Comparison of ENCODE assay signal across 9 cellular contexts in genomic region chr3:48430359-48431101, GRCh38. TPM values are rescaled to one million over a fixed set of nuclear protein-coding genes. Genes with fewer than 3 reads are reported as not detected.
DNase-seq lines count a peak whose midpoint lies in the region; ATAC-seq and TF ChIP-seq lines count a peak whose summit lies in the region.
"Had no signal": no experiment of that assay in that cellular context is flagged by ENCODE, and none has a peak within 500 bp of the region (broad histone marks: within the 10 kb centered on the region; RNA-seq: fewer than 3 reads in every experiment).

No MANE protein-coding gene starts in this region.

- H3K4me3 ChIP-seq in urinary bladder (ENCODE audit: low read depth, low read length): peak overlapping the region; percentile 78

- peak; percentile 17 for DNase-seq in activated naive CD4-positive, alpha-beta T cell treated with anti-CD3 and anti-CD28 coated beads, Interleukin-2, amount 10 ng/mL, durations not matched to agents 7 days and 5 days
- DNase-seq in activated naive CD4-positive, alpha-beta T cell treated with anti-CD3 and anti-CD28 coated beads, Interleukin-2, amount 50 U/mL, for 16 hours: no peak
- no peak for DNase-seq in central memory CD8-positive, alpha-beta T cell (ENCODE audit: low spot score in 2 of 2)
- DNase-seq in mesothelial cell of epicardium (ENCODE audit: low spot score in 2 of 2, unreplicated experiment in 2 of 2) (no peak), inferior parietal cortex (ENCODE audit: extremely low spot score) (no peak)

- WGBS in urinary bladder: 31% methylated on average over 6 of the region's 6 CpGs

- H3K4me1 ChIP-seq in urinary bladder (ENCODE audit: insufficient read depth): no peaks in the 10 kb centered on the region

- TF ChIP-seq CTCF in mesothelial cell of epicardium (IDR thresholded peaks at IDR 0.05; ENCODE audit: unreplicated experiment): no peak

- no peak overlapping the region for H3K27ac Mint-ChIP-seq in activated naive CD4-positive, alpha-beta T cell treated with anti-CD3 and anti-CD28 coated beads, Interleukin-2, amount 10 ng/mL, durations not matched to agents 7 days and 5 days
- H3K27ac Mint-ChIP-seq in central memory CD8-positive, alpha-beta T cell (ENCODE audit: low read depth): peak overlapping the region; percentile 32
- peak overlapping the region; percentile 97 for H3K27ac Mint-ChIP-seq in mesothelial cell of epicardium

- no peak for ATAC-seq in central memory CD8-positive, alpha-beta T cell (replicated peaks; ENCODE audit: extremely low read depth, poor library complexity, severe bottlenecking)
- ATAC-seq in HG02678 (IDR thresholded peaks at IDR 0.05; ENCODE audit: unreplicated experiment) (no peak), GM19328 (IDR thresholded peaks at IDR 0.05; ENCODE audit: unreplicated experiment) (no peak)

- CTCF ChIA-PET in activated naive CD4-positive, alpha-beta T cell treated with anti-CD3 and anti-CD28 coated beads, Interleukin-2, amount 10 ng/mL, durations not matched to agents 7 days and 5 days (lab: Charles Lee): interaction anchor here (0.9 to 7.7 kb wide), 3 partner anchors 9 to 29 kb away, joined by 4 to 170 read pairs (median 5); partner anchors contain the start of gene CCDC51

- no peaks in the 10 kb centered on the region for H3K9me3 Mint-ChIP-seq in activated naive CD4-positive, alpha-beta T cell treated with anti-CD3 and anti-CD28 coated beads, Interleukin-2, amount 10 ng/mL, durations not matched to agents 7 days and 5 days
- H3K9me3 Mint-ChIP-seq in central memory CD8-positive, alpha-beta T cell: no peaks in the 10 kb centered on the region
- H3K9me3 Mint-ChIP-seq in mesothelial cell of epicardium: no peaks in the 10 kb centered on the region

- peaks cover 12% of the 10 kb centered on the region for H3K36me3 Mint-ChIP-seq in activated naive CD4-positive, alpha-beta T cell treated with anti-CD3 and anti-CD28 coated beads, Interleukin-2, amount 10 ng/mL, durations not matched to agents 7 days and 5 days
- peaks cover 2% of the 10 kb centered on the region for H3K36me3 Mint-ChIP-seq in central memory CD8-positive, alpha-beta T cell (ENCODE audit: insufficient read depth)
- peaks cover 2% of the 10 kb centered on the region for H3K36me3 Mint-ChIP-seq in mesothelial cell of epicardium

- peaks cover 24% of the 10 kb centered on the region for H3K4me1 Mint-ChIP-seq in activated naive CD4-positive, alpha-beta T cell treated with anti-CD3 and anti-CD28 coated beads, Interleukin-2, amount 10 ng/mL, durations not matched to agents 7 days and 5 days
- peaks cover 18% of the 10 kb centered on the region for H3K4me1 Mint-ChIP-seq in central memory CD8-positive, alpha-beta T cell
- H3K4me1 Mint-ChIP-seq in mesothelial cell of epicardium: peaks cover 67% of the 10 kb centered on the region

- H3K27ac ChIP-seq in urinary bladder (ENCODE audit: low read depth): peak overlapping the region; percentile 88

- H3K36me3 ChIP-seq in urinary bladder (ENCODE audit: insufficient read depth): no peaks in the 10 kb centered on the region

- peak overlapping the region; percentile 74 for H3K4me3 Mint-ChIP-seq in activated naive CD4-positive, alpha-beta T cell treated with anti-CD3 and anti-CD28 coated beads, Interleukin-2, amount 10 ng/mL, durations not matched to agents 7 days and 5 days
- peak overlapping the region; percentile 84 for H3K4me3 Mint-ChIP-seq in central memory CD8-positive, alpha-beta T cell
- H3K4me3 Mint-ChIP-seq in mesothelial cell of epicardium: peak overlapping the region; percentile 87

- peaks cover 36% of the 10 kb centered on the region for H3K27me3 Mint-ChIP-seq in activated naive CD4-positive, alpha-beta T cell treated with anti-CD3 and anti-CD28 coated beads, Interleukin-2, amount 10 ng/mL, durations not matched to agents 7 days and 5 days
- H3K27me3 Mint-ChIP-seq in central memory CD8-positive, alpha-beta T cell: no peaks in the 10 kb centered on the region
- no peaks in the 10 kb centered on the region for H3K27me3 Mint-ChIP-seq in mesothelial cell of epicardium (ENCODE audit: low read depth)

RNA-seq across cellular contexts. Expression of gene PLXNB1, which starts 0.6 kb away (rescaled TPM):
- total RNA-seq in mesothelial cell of epicardium (203 to 214 TPM (median 211 TPM) in 3 replicates), urinary bladder (22.7 TPM)
- 65.7 TPM for polyA plus RNA-seq in urinary bladder

RNA-seq across cellular contexts. Expression of gene CCDC51, which starts 9.4 kb away (rescaled TPM):
- 10.7 to 12.3 TPM (median 11.5 TPM) in 3 replicates for total RNA-seq in mesothelial cell of epicardium
- 6.0 TPM for total RNA-seq in urinary bladder
- polyA plus RNA-seq in urinary bladder: 17.6 TPM

RNA-seq across cellular contexts. Expression of gene TMA7, which starts 9.5 kb away (rescaled TPM):
- total RNA-seq in mesothelial cell of epicardium: 183 to 192 TPM (median 186 TPM) in 3 replicates
- 127 TPM for total RNA-seq in urinary bladder
- polyA plus RNA-seq in urinary bladder: 262 TPM

RNA-seq across cellular contexts. Expression of gene ATRIP, which starts 16.0 kb away (rescaled TPM):
- total RNA-seq in mesothelial cell of epicardium: 11.6 to 12.0 TPM (median 11.6 TPM) in 3 replicates
- total RNA-seq in urinary bladder: 4.7 TPM
- 6.6 TPM for polyA plus RNA-seq in urinary bladder

RNA-seq across cellular contexts. Expression of gene FBXW12, which starts 58.5 kb away (rescaled TPM):
- total RNA-seq in mesothelial cell of epicardium (0.47 to 0.66 TPM (median 0.51 TPM) in 3 replicates), urinary bladder (0.32 TPM)
- polyA plus RNA-seq in urinary bladder: not detected
- total RNA-seq: Daoy had no signal
